8 cellular contexts compared by ENCODE assay signal in the genomic region with DNA sequence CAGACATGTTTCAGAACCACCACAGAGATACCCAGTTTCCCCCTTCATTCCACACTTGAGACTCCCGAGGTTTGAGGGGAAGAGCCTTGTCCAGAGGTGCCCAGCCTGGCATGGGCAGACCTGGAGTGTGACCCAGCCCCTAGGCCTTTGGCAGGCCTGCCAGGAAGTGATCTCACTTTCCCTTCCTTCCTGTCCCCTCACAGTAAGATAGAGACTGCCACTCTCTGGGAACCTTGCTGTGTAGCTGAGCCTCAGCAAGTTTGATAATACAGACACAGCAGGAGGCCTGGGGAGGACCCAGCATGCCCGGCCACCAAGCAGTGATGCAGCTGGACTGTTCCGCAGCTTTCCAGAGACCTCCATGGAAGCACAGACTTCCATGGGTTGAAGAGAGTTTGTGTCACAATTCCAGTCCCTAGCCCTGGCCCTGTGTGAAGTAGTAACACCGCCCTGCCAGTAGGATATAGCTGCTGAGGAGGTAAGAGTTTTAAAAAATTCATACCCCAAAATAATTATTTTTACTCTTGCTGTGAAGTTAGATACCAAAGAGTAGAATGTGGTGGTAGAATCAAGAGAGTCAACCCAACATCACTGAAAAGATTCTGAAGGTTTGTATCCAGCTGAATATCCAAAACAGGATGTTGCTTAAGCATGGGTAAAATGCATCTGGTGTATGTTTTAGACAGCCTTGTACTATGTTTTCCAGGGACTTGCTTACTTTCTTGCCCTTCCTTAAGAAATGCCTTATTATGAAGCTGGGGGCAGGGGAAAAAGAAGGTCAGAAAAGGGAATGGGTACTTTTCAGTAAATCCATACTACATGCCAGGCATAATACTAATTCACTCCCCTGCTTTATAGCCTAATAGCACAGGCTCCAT. TPM values are rescaled to one million over a fixed set of nuclear protein-coding genes. Genes with fewer than 3 reads are reported as not detected.
DNase-seq lines count a peak whose midpoint lies in the region; ATAC-seq and TF ChIP-seq lines count a peak whose summit lies in the region.

No MANE protein-coding gene starts in this region.

- H3K4me3 Mint-ChIP-seq in naive B cell: peak overlapping the region in 6 of 8 donors; percentile 80 to 91 (median 86)

- no peaks in the 10 kb centered on the region for H3K9me3 Mint-ChIP-seq in naive B cell

- peaks cover 10 to 12% of the 10 kb centered on the region in 2 donors for H3K36me3 Mint-ChIP-seq in naive B cell

- H3K27me3 Mint-ChIP-seq in naive B cell: no peaks in the 10 kb centered on the region

- peak overlapping the region in 5 of 6 donors; percentile 96 to 98 (median 97) for H3K27ac Mint-ChIP-seq in naive B cell

- TF ChIP-seq CTCF in cardiac fibroblast (IDR thresholded peaks at IDR 0.05; ENCODE audit: low read depth, low read length): peak; percentile 21

- H3K4me3 ChIP-seq in cardiac fibroblast (replicated peaks in 1 of 2; ENCODE audit: low read depth in 2 of 2, low read length in 2 of 2): no peak overlapping the region

- DNase-seq in Kasumi-1 (lab: John Stamatoyannopoulos, UW) (peak; percentile 9 to 17), cardiac fibroblast (ENCODE audit: low read depth in 2 of 2) (peak; percentile 36 to 67), naive B cell (no peak), DMS79 (lab: John Stamatoyannopoulos, UW) (no peak)

- ATAC-seq in GM18502 (IDR thresholded peaks at IDR 0.05; ENCODE audit: poor library complexity, unreplicated experiment) (peak; percentile 64), naive B cell (ENCODE audit: low read depth in 2 of 2) (peak; percentile 39 to 57), GM21528 (IDR thresholded peaks at IDR 0.05; ENCODE audit: low FRiP score, unreplicated experiment) (no peak), HG02970 (IDR thresholded peaks at IDR 0.05; ENCODE audit: low FRiP score, unreplicated experiment) (no peak), GM19035 (IDR thresholded peaks at IDR 0.05; ENCODE audit: unreplicated experiment) (no peak)

- H3K4me1 Mint-ChIP-seq in naive B cell: peaks cover 20 to 68% (median 57%) of the 10 kb centered on the region in 3 donors

RNA-seq across cellular contexts. Expression of gene PKIG, which starts 16.3 kb away (rescaled TPM):
- 100 to 1,000 TPM in 4 of 6 donors, 10 to 100 TPM in 2; 74.7 to 219 (median 103) TPM for polyA plus RNA-seq in naive B cell (ENCODE audit: low read depth in 6 of 6)

RNA-seq across cellular contexts. Expression of gene ADA, which starts 52.8 kb away (rescaled TPM):
- 1 to 10 TPM; 1.7 to 7.6 (median 4.6) TPM for polyA plus RNA-seq in naive B cell (ENCODE audit: low read depth in 6 of 6)

Comparison
In these comparisons a context has a peak if more than half of its experiments do, and no peak if none do; other contexts are left out.
1. ATAC-seq: peak in GM18502 (single experiment) and naive B cell (2 of 2); none in GM21528 (single experiment), HG02970 (single experiment) and GM19035 (single experiment).
2. DNase-seq: peak in Kasumi-1 (2 of 2) and cardiac fibroblast (2 of 2); none in naive B cell (single experiment) and DMS79 (single experiment).